ENCODE assay signal across 26 cellular contexts in the genomic region with DNA sequence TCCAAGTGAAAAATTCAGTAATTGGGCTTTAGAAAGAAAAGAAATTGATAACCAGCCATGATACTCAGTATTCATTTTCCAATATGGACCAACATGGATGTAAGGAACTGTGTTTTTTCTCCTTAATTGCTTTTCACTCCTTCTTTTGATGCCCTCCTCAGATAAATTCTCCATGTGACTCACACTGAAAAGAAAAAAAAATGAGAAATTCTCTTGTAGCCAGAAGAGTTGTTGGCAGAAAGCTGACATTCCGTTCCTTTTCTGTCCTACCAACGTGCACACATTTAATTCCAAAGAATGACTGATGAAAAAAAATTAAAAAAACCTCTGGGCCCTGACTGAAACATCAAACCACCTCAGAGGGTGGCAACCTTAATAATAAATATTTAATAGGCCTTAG.
DNase-seq lines count a peak whose midpoint lies in the region; ATAC-seq, FAIRE-seq and TF ChIP-seq lines count a peak whose summit lies in the region.
"Had no signal": no experiment of that assay in that cellular context is flagged by ENCODE, and none has a peak within 500 bp of the region (broad histone marks: within the 10 kb centered on the region; RNA-seq: fewer than 3 reads in every experiment).

No MANE protein-coding gene starts in this region.

- H3K4me3 ChIP-seq in BJ (ENCODE audit: low read depth, low read length) (no peak overlapping the region), fibroblast of mammary gland (ENCODE audit: control insufficient read depth, low read depth, low read length) (no peak overlapping the region)
- H3K4me3 ChIP-seq: breast epithelium, dorsolateral prefrontal cortex, psoas muscle, tibial nerve had no signal

- TF ChIP-seq CTCF in BJ (IDR thresholded peaks at IDR 0.05; ENCODE audit: insufficient read depth, low read depth, low read length) (no peak), fibroblast of mammary gland (conservative IDR thresholded peaks at IDR 0.05; ENCODE audit: control insufficient read depth, insufficient read depth, low read depth, low read length) (no peak)

- peak; percentile 31 for DNase-seq in BJ (ENCODE audit: low read depth)
- DNase-seq in amniotic epithelial cell (ENCODE audit: low read depth) = peak; percentile 71
- peak; percentile 71 for DNase-seq in fibroblast of mammary gland (ENCODE audit: low read depth)
- no peak for DNase-seq in sciatic nerve (ENCODE audit: low spot score)
- no peak for DNase-seq in activated naive CD4-positive, alpha-beta T cell (lab: John Stamatoyannopoulos, UW)
- DNase-seq in medulla oblongata (ENCODE audit: extremely low spot score) = no peak
- no peak for DNase-seq in GM12892 (ENCODE audit: insufficient read length)
- DNase-seq: activated CD4-positive, alpha-beta T cell treated with anti-CD3 and anti-CD28 coated beads, Interleukin-2, amount 50 U/mL, for 1 hour; activated naive CD4-positive, alpha-beta T cell treated with Interleukin-2 at 50 U/mL for 16 hours; CD8-positive, alpha-beta T cell; DMS79 treated with DMSO at 0.1 percent for 48 hours; dorsolateral prefrontal cortex; erythroblast; H7; hippocampal formation; mesendoderm; MV-4-11; NCI-H2081 treated with DMSO at 0.1 percent for 48 hours; NCI-H524 treated with DMSO at 0.1 percent for 48 hours; psoas muscle; SW 1271 had no signal

- no peaks in the 10 kb centered on the region for H3K27me3 ChIP-seq in BJ (ENCODE audit: control insufficient read depth, insufficient read depth, low read length)
- H3K27me3 ChIP-seq: tibial nerve had no signal

- intact Hi-C loops in sciatic nerve (cut with DNase I) = no loop called here

- FAIRE-seq in GM12892 (lab: Jason Lieb, UNC) = no peak
- FAIRE-seq: GM19239, keratinocyte had no signal

- POLR2A ChIA-PET in BJ (lab: Charles Lee) = interaction anchor here (0.7 kb wide), 1 partner anchor 60 kb away, joined by 5 read pairs; no protein-coding TSS in a partner anchor

- H3K36me3 ChIP-seq in BJ (ENCODE audit: control insufficient read depth, insufficient read depth, low read length) = no peaks in the 10 kb centered on the region
- H3K36me3 ChIP-seq: breast epithelium, tibial nerve had no signal

- TF ChIP-seq POLR2A in GM12892 (IDR thresholded peaks at IDR 0.05; ENCODE audit: low read depth, low read length) = no peak

- ATAC-seq in sciatic nerve (peak; percentile 32), HG02798 (IDR thresholded peaks at IDR 0.05; ENCODE audit: poor library complexity, unreplicated experiment) (no peak)
- ATAC-seq: CD8-positive, alpha-beta T cell; psoas muscle had no signal

- CTCF ChIA-PET in BJ (lab: Yijun Ruan, JAX) = no interaction called here

Comparison
In these comparisons a context has a peak if more than half of its experiments do, and no peak if none do; other contexts are left out.
1. DNase-seq: peak in BJ (single experiment), amniotic epithelial cell (single experiment) and fibroblast of mammary gland (single experiment); none in sciatic nerve (single experiment), activated naive CD4-positive, alpha-beta T cell (0 of 4), medulla oblongata (single experiment) and GM12892 (single experiment).